In genomic region chr14:69059658-69060648, GRCh38 we compare ENCODE assay signal across 9 cellular contexts.
DNase-seq lines count a peak whose midpoint lies in the region; ATAC-seq lines count a peak whose summit lies in the region.
"Had no signal": no experiment of that assay in that cellular context is flagged by ENCODE, and none has a peak within 500 bp of the region (broad histone marks: within the 10 kb centered on the region; RNA-seq: fewer than 3 reads in every experiment).

No MANE protein-coding gene starts in this region.

- peak; percentile 100 for DNase-seq in EH (ENCODE audit: low read depth)
- DNase-seq in T1000 (lab: John Stamatoyannopoulos, UW): peak; percentile 68
- DNase-seq in Right ventricle myocardium superior: no peak
- no peak for DNase-seq in sciatic nerve (ENCODE audit: low spot score)
- no peak for DNase-seq in NCI-H187 treated with DMSO at 0.1 percent for 48 hours (lab: John Stamatoyannopoulos, UW)
- DNase-seq in NCI-H1930 (lab: John Stamatoyannopoulos, UW): no peak
- DNase-seq in NCI-H1092 (lab: John Stamatoyannopoulos, UW): no peak

- peak; percentile 81 for ATAC-seq in Right ventricle myocardium superior (ENCODE audit: poor library complexity)
- ATAC-seq in sciatic nerve: peak; percentile 80
- no peak for ATAC-seq in HG03571 (IDR thresholded peaks at IDR 0.05; ENCODE audit: unreplicated experiment)
- ATAC-seq: HCT116 had no signal

- intact Hi-C loops in Right ventricle myocardium superior (cut with DNase I) (no loop called here), sciatic nerve (cut with DNase I) (no loop called here)

Comparison
In these comparisons a context has a peak if more than half of its experiments do, and no peak if none do; other contexts are left out.
1. DNase-seq: peak in EH (single experiment) and T1000 (single experiment); none in Right ventricle myocardium superior (single experiment), sciatic nerve (single experiment), NCI-H187 treated with DMSO at 0.1 percent for 48 hours (single experiment), NCI-H1930 (0 of 2) and NCI-H1092 (single experiment).